8 cellular contexts compared by ENCODE assay signal in genomic region chr5:164475339-164475977, GRCh38.
DNase-seq lines count a peak whose midpoint lies in the region; ATAC-seq and TF ChIP-seq lines count a peak whose summit lies in the region.

No MANE protein-coding gene starts in this region.

- no peak overlapping the region for H3K27ac ChIP-seq in RWPE2 (ENCODE audit: poor library complexity, severe bottlenecking)
- no peak overlapping the region for H3K27ac ChIP-seq in aorta (ENCODE audit: low read depth in 1 of 2, low read length in 2 of 2)

- intact Hi-C loops in aorta (cut with DNase I) = no loop called here

- DNase-seq in A172 (ENCODE audit: low spot score) = peak; percentile 36
- DNase-seq in GM20000 (ENCODE audit: low spot score) = no peak
- no peak for DNase-seq in RWPE2 (ENCODE audit: low spot score)
- DNase-seq in foreskin melanocyte = peak; percentile 14
- DNase-seq in aorta = no peak
- DNase-seq in NCI-H510A treated with DMSO at 0.1 percent for 48 hours (lab: John Stamatoyannopoulos, UW) = no peak
- DNase-seq in activated CD4-positive, alpha-beta T cell treated with anti-CD3 and anti-CD28 coated beads, Interleukin-2, amount 50 U/mL, for 4 hours = no peak

- H3K9me3 ChIP-seq in RWPE2 (ENCODE audit: severe bottlenecking) = no peaks in the 10 kb centered on the region
- H3K9me3 ChIP-seq in aorta (ENCODE audit: control insufficient read depth, low read length) = no peaks in the 10 kb centered on the region

- peaks cover 14% of the 10 kb centered on the region for H3K27me3 ChIP-seq in RWPE2 (ENCODE audit: insufficient read depth, poor library complexity, severe bottlenecking)
- H3K27me3 ChIP-seq in aorta (ENCODE audit: control insufficient read depth in 1 of 2, insufficient read depth in 2 of 2, low read length in 1 of 2) = no peaks in the 10 kb centered on the region

- TF ChIP-seq CTCF in GM20000 (IDR thresholded peaks at IDR 0.05; ENCODE audit: extremely low read depth, missing control alignments) (peak; percentile 45), RWPE2 (IDR thresholded peaks at IDR 0.05; ENCODE audit: poor library complexity, severe bottlenecking) (peak; percentile 90)

- H3K4me1 ChIP-seq in RWPE2 (ENCODE audit: insufficient read depth, poor library complexity, severe bottlenecking) (no peaks in the 10 kb centered on the region), aorta (ENCODE audit: control insufficient read depth in 1 of 2, insufficient read depth in 2 of 2, low read length in 2 of 2) (no peaks in the 10 kb centered on the region)

- WGBS in aorta, 2 donors = 59 to 64% methylated on average over 3 of the region's 3 CpGs

- ATAC-seq in RWPE2 (ENCODE audit: low read depth) = peak; percentile 74; the same call in 2 of the 3 replicates
- no peak for ATAC-seq in aorta (ENCODE audit: low FRiP score)
- ATAC-seq in GM18498 (IDR thresholded peaks at IDR 0.05; ENCODE audit: unreplicated experiment) = no peak

- H3K4me3 ChIP-seq in RWPE2 (ENCODE audit: severe bottlenecking) (no peak overlapping the region), aorta (ENCODE audit: low read length in 2 of 2) (no peak overlapping the region)

- H3K36me3 ChIP-seq in RWPE2 (ENCODE audit: low read depth) (no peaks in the 10 kb centered on the region), aorta (ENCODE audit: control insufficient read depth in 1 of 2, insufficient read depth in 2 of 2, low read length in 1 of 2) (no peaks in the 10 kb centered on the region)

Comparison
In these comparisons a context has a peak if more than half of its experiments do, and no peak if none do; other contexts are left out.
1. DNase-seq: peak in A172 (single experiment) and foreskin melanocyte (single experiment); none in GM20000 (single experiment), RWPE2 (single experiment), aorta (0 of 2), NCI-H510A treated with DMSO at 0.1 percent for 48 hours (single experiment) and activated CD4-positive, alpha-beta T cell treated with anti-CD3 and anti-CD28 coated beads, Interleukin-2, amount 50 U/mL, for 4 hours (0 of 2).